In genomic region chr18:74514860-74515495, GRCh38 we compare ENCODE assay signal across 20 cellular contexts.
DNase-seq lines count a peak whose midpoint lies in the region; ATAC-seq lines count a peak whose summit lies in the region.
"Had no signal": no experiment of that assay in that cellular context is flagged by ENCODE, and none has a peak within 500 bp of the region (broad histone marks: within the 10 kb centered on the region; RNA-seq: fewer than 3 reads in every experiment).

No MANE protein-coding gene starts in this region.

- peaks cover 29% of the 10 kb centered on the region for H3K36me3 ChIP-seq in mucosa of stomach (ENCODE audit: control insufficient read depth, insufficient read depth, low read length)

- DNase-seq in stimulated activated naive CD8-positive, alpha-beta T cell treated with anti-CD3 and anti-CD28 coated beads, Interleukin-15, amount 100 ng/mL, for 72 hours = no peak
- no peak for DNase-seq in stimulated activated naive CD8-positive, alpha-beta T cell treated with anti-CD3 and anti-CD28 coated beads, Interleukin-15, Interleukin-2, amounts not matched to agents 100 U/mL and 50 U/mL, for 24 hours
- no peak for DNase-seq in cerebellar cortex (ENCODE audit: low spot score)
- DNase-seq in hypothalamus (lab: John Stamatoyannopoulos, UW) = no peak
- DNase-seq: ACHN; activated CD4-positive, alpha-beta T cell treated with anti-CD3 and anti-CD28 coated beads for 1 hour; activated effector memory CD4-positive, alpha-beta T cell treated with Interleukin-2 at 50 U/mL for 16 hours; C1 segment of cervical spinal cord; erythroblast; foreskin melanocyte; Karpas-422; NCI-H187 treated with DMSO at 0.1 percent for 48 hours; NCI-H2227 treated with DMSO at 0.1 percent for 48 hours; NCI-H774; occipital lobe; testis had no signal

- no peaks in the 10 kb centered on the region for H3K9me3 Mint-ChIP-seq in stimulated activated naive CD8-positive, alpha-beta T cell treated with anti-CD3 and anti-CD28 coated beads, Interleukin-15, amount 100 ng/mL, for 72 hours

- no peaks in the 10 kb centered on the region for H3K27me3 ChIP-seq in mucosa of stomach (ENCODE audit: control insufficient read depth, insufficient read depth, low read length)
- H3K27me3 ChIP-seq: right atrium auricular region, testis had no signal

- no peaks in the 10 kb centered on the region for H3K9me3 ChIP-seq in mucosa of stomach (ENCODE audit: control insufficient read depth, low read length)
- H3K9me3 ChIP-seq: HAP-1, right atrium auricular region, testis had no signal

- H3K4me1 ChIP-seq in mucosa of stomach (ENCODE audit: control insufficient read depth, insufficient read depth, low read length) = peaks cover 17% of the 10 kb centered on the region
- H3K4me1 ChIP-seq: HAP-1, right atrium auricular region had no signal

- no peak overlapping the region for H3K4me3 ChIP-seq in mucosa of stomach (ENCODE audit: low read length)
- H3K4me3 ChIP-seq: HAP-1, right atrium auricular region, testis had no signal

- H3K27ac Mint-ChIP-seq in stimulated activated naive CD8-positive, alpha-beta T cell treated with anti-CD3 and anti-CD28 coated beads, Interleukin-15, amount 100 ng/mL, for 72 hours = peak overlapping the region; percentile 27 to 67

- peaks cover 4% of the 10 kb centered on the region for H3K4me1 Mint-ChIP-seq in stimulated activated naive CD8-positive, alpha-beta T cell treated with anti-CD3 and anti-CD28 coated beads, Interleukin-15, amount 100 ng/mL, for 72 hours

- H3K27me3 Mint-ChIP-seq in stimulated activated naive CD8-positive, alpha-beta T cell treated with anti-CD3 and anti-CD28 coated beads, Interleukin-15, amount 100 ng/mL, for 72 hours = no peaks in the 10 kb centered on the region

- peak overlapping the region; percentile 9 for H3K9ac ChIP-seq in mucosa of stomach (ENCODE audit: low read length)

- no peak overlapping the region for H3K4me3 Mint-ChIP-seq in stimulated activated naive CD8-positive, alpha-beta T cell treated with anti-CD3 and anti-CD28 coated beads, Interleukin-15, amount 100 ng/mL, for 72 hours

- ATAC-seq in stimulated activated naive CD8-positive, alpha-beta T cell treated with anti-CD3 and anti-CD28 coated beads, Interleukin-15, amount 100 ng/mL, for 72 hours = no peak
- ATAC-seq in stimulated activated naive CD8-positive, alpha-beta T cell treated with anti-CD3 and anti-CD28 coated beads, Interleukin-15, Interleukin-2, amounts not matched to agents 100 U/mL and 50 U/mL, for 24 hours = no peak
- no peak for ATAC-seq in HG02973 (IDR thresholded peaks at IDR 0.05; ENCODE audit: unreplicated experiment)
